In the genomic region with DNA sequence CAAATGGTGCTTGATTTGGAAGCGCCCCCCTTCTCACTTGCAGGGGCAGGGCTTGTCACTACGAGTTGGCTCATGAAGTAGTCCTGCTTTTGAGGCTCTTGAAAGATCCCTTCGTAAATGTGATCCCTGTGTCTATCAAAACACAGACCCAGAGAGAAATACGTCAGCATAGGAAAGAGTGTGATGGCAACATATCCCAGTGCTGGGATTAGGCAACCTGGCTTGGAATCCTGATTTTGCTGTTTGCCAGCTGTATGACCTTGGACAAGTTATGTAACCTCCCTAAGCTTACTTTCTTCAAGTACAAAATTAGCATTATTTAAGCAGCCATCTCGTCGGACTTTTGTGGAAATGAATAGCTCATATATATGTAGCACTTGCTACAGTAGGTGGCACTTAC, we compare ENCODE assay signal across 1 cellular context.
A peak's percentile ranks its signal among the peaks of the same experiment; 100 is the strongest.
TF ChIP-seq lines count a peak whose summit lies in the region.

No MANE protein-coding gene starts in this region.

TF ChIP-seq in liver, 16 proteins besides CTCF, POLR2A, EP300 and RAD21 (continued from another document):
- TF ChIP-seq, protein P1, sequence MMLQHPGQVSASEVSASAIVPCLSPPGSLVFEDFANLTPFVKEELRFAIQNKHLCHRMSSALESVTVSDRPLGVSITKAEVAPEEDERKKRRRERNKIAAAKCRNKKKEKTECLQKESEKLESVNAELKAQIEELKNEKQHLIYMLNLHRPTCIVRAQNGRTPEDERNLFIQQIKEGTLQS (IDR thresholded peaks at IDR 0.05): peak; percentile 31
- TF ChIP-seq, protein P2, sequence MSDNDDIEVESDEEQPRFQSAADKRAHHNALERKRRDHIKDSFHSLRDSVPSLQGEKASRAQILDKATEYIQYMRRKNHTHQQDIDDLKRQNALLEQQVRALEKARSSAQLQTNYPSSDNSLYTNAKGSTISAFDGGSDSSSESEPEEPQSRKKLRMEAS (IDR thresholded peaks at IDR 0.05): peak; percentile 21
- TF ChIP-seq EGR1 (IDR thresholded peaks at IDR 0.05; ENCODE audit: low read depth in 2 of 2) (no peak), GABPA (IDR thresholded peaks at IDR 0.05 in 1 of 2, conservative IDR thresholded peaks at IDR 0.05 in 1 of 2) (no peak), HNF4A (conservative IDR thresholded peaks at IDR 0.05) (peak; percentile 58 to 64), NR2F2 (IDR thresholded peaks at IDR 0.05) (no peak), YY1 (IDR thresholded peaks at IDR 0.05) (peak; percentile 46), RXRA (IDR thresholded peaks at IDR 0.05) (peak; percentile 44 to 53)
- TF ChIP-seq, protein P3, sequence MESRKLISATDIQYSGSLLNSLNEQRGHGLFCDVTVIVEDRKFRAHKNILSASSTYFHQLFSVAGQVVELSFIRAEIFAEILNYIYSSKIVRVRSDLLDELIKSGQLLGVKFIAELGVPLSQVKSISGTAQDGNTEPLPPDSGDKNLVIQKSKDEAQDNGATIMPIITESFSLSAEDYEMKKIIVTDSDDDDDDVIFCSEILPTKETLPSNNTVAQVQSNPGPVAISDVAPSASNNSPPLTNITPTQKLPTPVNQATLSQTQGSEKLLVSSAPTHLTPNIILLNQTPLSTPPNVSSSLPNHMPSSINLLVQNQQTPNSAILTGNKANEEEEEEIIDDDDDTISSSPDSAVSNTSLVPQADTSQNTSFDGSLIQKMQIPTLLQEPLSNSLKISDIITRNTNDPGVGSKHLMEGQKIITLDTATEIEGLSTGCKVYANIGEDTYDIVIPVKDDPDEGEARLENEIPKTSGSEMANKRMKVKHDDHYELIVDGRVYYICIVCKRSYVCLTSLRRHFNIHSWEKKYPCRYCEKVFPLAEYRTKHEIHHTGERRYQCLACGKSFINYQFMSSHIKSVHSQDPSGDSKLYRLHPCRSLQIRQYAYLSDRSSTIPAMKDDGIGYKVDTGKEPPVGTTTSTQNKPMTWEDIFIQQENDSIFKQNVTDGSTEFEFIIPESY (IDR thresholded peaks at IDR 0.05): no peak
- TF ChIP-seq, protein P4, sequence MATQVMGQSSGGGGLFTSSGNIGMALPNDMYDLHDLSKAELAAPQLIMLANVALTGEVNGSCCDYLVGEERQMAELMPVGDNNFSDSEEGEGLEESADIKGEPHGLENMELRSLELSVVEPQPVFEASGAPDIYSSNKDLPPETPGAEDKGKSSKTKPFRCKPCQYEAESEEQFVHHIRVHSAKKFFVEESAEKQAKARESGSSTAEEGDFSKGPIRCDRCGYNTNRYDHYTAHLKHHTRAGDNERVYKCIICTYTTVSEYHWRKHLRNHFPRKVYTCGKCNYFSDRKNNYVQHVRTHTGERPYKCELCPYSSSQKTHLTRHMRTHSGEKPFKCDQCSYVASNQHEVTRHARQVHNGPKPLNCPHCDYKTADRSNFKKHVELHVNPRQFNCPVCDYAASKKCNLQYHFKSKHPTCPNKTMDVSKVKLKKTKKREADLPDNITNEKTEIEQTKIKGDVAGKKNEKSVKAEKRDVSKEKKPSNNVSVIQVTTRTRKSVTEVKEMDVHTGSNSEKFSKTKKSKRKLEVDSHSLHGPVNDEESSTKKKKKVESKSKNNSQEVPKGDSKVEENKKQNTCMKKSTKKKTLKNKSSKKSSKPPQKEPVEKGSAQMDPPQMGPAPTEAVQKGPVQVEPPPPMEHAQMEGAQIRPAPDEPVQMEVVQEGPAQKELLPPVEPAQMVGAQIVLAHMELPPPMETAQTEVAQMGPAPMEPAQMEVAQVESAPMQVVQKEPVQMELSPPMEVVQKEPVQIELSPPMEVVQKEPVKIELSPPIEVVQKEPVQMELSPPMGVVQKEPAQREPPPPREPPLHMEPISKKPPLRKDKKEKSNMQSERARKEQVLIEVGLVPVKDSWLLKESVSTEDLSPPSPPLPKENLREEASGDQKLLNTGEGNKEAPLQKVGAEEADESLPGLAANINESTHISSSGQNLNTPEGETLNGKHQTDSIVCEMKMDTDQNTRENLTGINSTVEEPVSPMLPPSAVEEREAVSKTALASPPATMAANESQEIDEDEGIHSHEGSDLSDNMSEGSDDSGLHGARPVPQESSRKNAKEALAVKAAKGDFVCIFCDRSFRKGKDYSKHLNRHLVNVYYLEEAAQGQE (IDR thresholded peaks at IDR 0.05): no peak
